ENCODE assay signal across 10 cellular contexts in genomic region chr1:31396633-31397351, GRCh38. TPM values are rescaled to one million over a fixed set of nuclear protein-coding genes. Genes with fewer than 3 reads are reported as not detected.
DNase-seq lines count a peak whose midpoint lies in the region; ATAC-seq and TF ChIP-seq lines count a peak whose summit lies in the region.
"Had no signal": no experiment of that assay in that cellular context is flagged by ENCODE, and none has a peak within 500 bp of the region (broad histone marks: within the 10 kb centered on the region; RNA-seq: fewer than 3 reads in every experiment).

No MANE protein-coding gene starts in this region.

- H4K20me1 ChIP-seq in OCI-LY1 (ENCODE audit: insufficient read depth, low read length) (no peaks in the 10 kb centered on the region), smooth muscle cell (ENCODE audit: low read depth) (no peaks in the 10 kb centered on the region)

- no peak overlapping the region for H2AFZ ChIP-seq in OCI-LY1 (ENCODE audit: low read length)
- H2AFZ ChIP-seq in smooth muscle cell (ENCODE audit: low read depth) = no peak overlapping the region

- TF ChIP-seq CTCF in OCI-LY1 (IDR thresholded peaks at IDR 0.05; ENCODE audit: low read length) (peak; percentile 70), epithelial cell of proximal tubule (conservative IDR thresholded peaks at IDR 0.05; ENCODE audit: low read depth, low read length) (peak; percentile 57), smooth muscle cell (IDR thresholded peaks at IDR 0.05; ENCODE audit: borderline replicate concordance, insufficient read depth, poor library complexity, severe bottlenecking) (peak; percentile 22)

- H3F3A ChIP-seq in OCI-LY1 (ENCODE audit: insufficient read depth, low read length) (no peaks in the 10 kb centered on the region), smooth muscle cell (ENCODE audit: low read depth) (no peaks in the 10 kb centered on the region)

- no peaks in the 10 kb centered on the region; the same call in 1 of the 2 replicates for H3K27me3 ChIP-seq in OCI-LY1 (ENCODE audit: insufficient read depth, low read length)
- no peaks in the 10 kb centered on the region for H3K27me3 ChIP-seq in smooth muscle cell (ENCODE audit: low read depth)
- H3K27me3 ChIP-seq: spleen, thyroid gland had no signal

- no peaks in the 10 kb centered on the region for H3K79me2 ChIP-seq in OCI-LY1 (ENCODE audit: insufficient read depth, low read length)
- H3K79me2 ChIP-seq in smooth muscle cell (ENCODE audit: low read depth) = no peaks in the 10 kb centered on the region

- H3K4me3 ChIP-seq in OCI-LY1 (ENCODE audit: low read depth, low read length, poor library complexity, severe bottlenecking) = no peak overlapping the region
- no peak overlapping the region for H3K4me3 ChIP-seq in epithelial cell of proximal tubule (ENCODE audit: low read depth, low read length)
- H3K4me3 ChIP-seq in smooth muscle cell = no peak overlapping the region
- H3K4me3 ChIP-seq: spleen, thyroid gland had no signal

- DNase-seq in activated naive CD4-positive, alpha-beta T cell treated with anti-CD3 and anti-CD28 coated beads for 36 hours = peak; percentile 12
- no peak for DNase-seq in activated naive CD4-positive, alpha-beta T cell treated with anti-CD3 and anti-CD28 coated beads, Interleukin-2, amount 10 ng/mL, durations not matched to agents 7 days and 5 days
- DNase-seq in epithelial cell of proximal tubule (ENCODE audit: low read depth) (no peak), smooth muscle cell (lab: John Stamatoyannopoulos, UW; ENCODE audit: unreplicated experiment) (no peak), iPS-NIHi7 (ENCODE audit: extremely low spot score) (no peak)
- no peak for DNase-seq in activated naive CD4-positive, alpha-beta T cell (lab: John Stamatoyannopoulos, UW)
- DNase-seq: spleen, thyroid gland had no signal

- no peaks in the 10 kb centered on the region for H3K9me2 ChIP-seq in OCI-LY1 (ENCODE audit: low read depth, low read length)

- H3K4me1 ChIP-seq in OCI-LY1 (ENCODE audit: insufficient read depth, low read length, severe bottlenecking) = peaks cover 9% of the 10 kb centered on the region
- peaks cover 5% of the 10 kb centered on the region for H3K4me1 ChIP-seq in smooth muscle cell (ENCODE audit: low read depth)

- 92% methylated on average over 3 of the region's 3 CpGs for WGBS in smooth muscle cell (ENCODE audit: low lambda C conversion rate)

- intact Hi-C loops in activated naive CD4-positive, alpha-beta T cell treated with anti-CD3 and anti-CD28 coated beads for 36 hours (cut with micrococcal nuclease) = no loop called here

- CTCF ChIA-PET in activated naive CD4-positive, alpha-beta T cell treated with anti-CD3 and anti-CD28 coated beads for 36 hours (lab: Charles Lee) = interaction anchor here (0.7 to 5.9 kb wide), 6 partner anchors 14 to 152 kb away, joined by 3 to 80 read pairs (median 4); no protein-coding TSS in a partner anchor
- CTCF ChIA-PET in activated naive CD4-positive, alpha-beta T cell treated with anti-CD3 and anti-CD28 coated beads, Interleukin-2, amount 10 ng/mL, durations not matched to agents 7 days and 5 days (lab: Charles Lee) = interaction anchor here (1.2 to 6.8 kb wide), 4 partner anchors 16 to 152 kb away, joined by 4 to 64 read pairs (median 18); partner anchors contain the start of genes FABP3 and SERINC2

- no peak overlapping the region for H3K4me3 Mint-ChIP-seq in activated naive CD4-positive, alpha-beta T cell treated with anti-CD3 and anti-CD28 coated beads for 36 hours
- H3K4me3 Mint-ChIP-seq in activated naive CD4-positive, alpha-beta T cell treated with anti-CD3 and anti-CD28 coated beads, Interleukin-2, amount 10 ng/mL, durations not matched to agents 7 days and 5 days = no peak overlapping the region

- no peaks in the 10 kb centered on the region for H3K36me3 Mint-ChIP-seq in activated naive CD4-positive, alpha-beta T cell treated with anti-CD3 and anti-CD28 coated beads for 36 hours (ENCODE audit: low read depth)
- H3K36me3 Mint-ChIP-seq in activated naive CD4-positive, alpha-beta T cell treated with anti-CD3 and anti-CD28 coated beads, Interleukin-2, amount 10 ng/mL, durations not matched to agents 7 days and 5 days = no peaks in the 10 kb centered on the region

- H3K9ac ChIP-seq in OCI-LY1 (ENCODE audit: low read length) (no peak overlapping the region), smooth muscle cell (ENCODE audit: low read depth) (no peak overlapping the region)

- H3K4me2 ChIP-seq in OCI-LY1 (ENCODE audit: low read length) (no peak overlapping the region), smooth muscle cell (no peak overlapping the region)

- H3K27me3 Mint-ChIP-seq in activated naive CD4-positive, alpha-beta T cell treated with anti-CD3 and anti-CD28 coated beads for 36 hours (ENCODE audit: low read depth) = no peaks in the 10 kb centered on the region
- H3K27me3 Mint-ChIP-seq in activated naive CD4-positive, alpha-beta T cell treated with anti-CD3 and anti-CD28 coated beads, Interleukin-2, amount 10 ng/mL, durations not matched to agents 7 days and 5 days = peaks cover 22% of the 10 kb centered on the region

- H3K27ac ChIP-seq in OCI-LY1 (ENCODE audit: low read depth, low read length, poor library complexity, severe bottlenecking) (no peak overlapping the region), smooth muscle cell (ENCODE audit: low read depth) (no peak overlapping the region)
- H3K27ac ChIP-seq: spleen, thyroid gland had no signal

- H3K27ac Mint-ChIP-seq in activated naive CD4-positive, alpha-beta T cell treated with anti-CD3 and anti-CD28 coated beads for 36 hours = no peak overlapping the region
- no peak overlapping the region for H3K27ac Mint-ChIP-seq in activated naive CD4-positive, alpha-beta T cell treated with anti-CD3 and anti-CD28 coated beads, Interleukin-2, amount 10 ng/mL, durations not matched to agents 7 days and 5 days

- no peaks in the 10 kb centered on the region for H3K9me3 ChIP-seq in OCI-LY1 (ENCODE audit: low read length)
- H3K9me3 ChIP-seq in smooth muscle cell (replicated peaks; ENCODE audit: low read depth) = no peaks in the 10 kb centered on the region
- H3K9me3 ChIP-seq: spleen, thyroid gland had no signal

- no peaks in the 10 kb centered on the region for H3K36me3 ChIP-seq in OCI-LY1 (ENCODE audit: insufficient read depth, low read length)
- no peaks in the 10 kb centered on the region for H3K36me3 ChIP-seq in smooth muscle cell (ENCODE audit: low read depth)
- H3K36me3 ChIP-seq: spleen, thyroid gland had no signal

- no peak for ATAC-seq in HG02884 (IDR thresholded peaks at IDR 0.05; ENCODE audit: unreplicated experiment)

- no peaks in the 10 kb centered on the region for H3K9me3 Mint-ChIP-seq in activated naive CD4-positive, alpha-beta T cell treated with anti-CD3 and anti-CD28 coated beads for 36 hours
- H3K9me3 Mint-ChIP-seq in activated naive CD4-positive, alpha-beta T cell treated with anti-CD3 and anti-CD28 coated beads, Interleukin-2, amount 10 ng/mL, durations not matched to agents 7 days and 5 days = no peaks in the 10 kb centered on the region

- peaks cover 6% of the 10 kb centered on the region for H3K4me1 Mint-ChIP-seq in activated naive CD4-positive, alpha-beta T cell treated with anti-CD3 and anti-CD28 coated beads for 36 hours (ENCODE audit: low read depth)
- H3K4me1 Mint-ChIP-seq in activated naive CD4-positive, alpha-beta T cell treated with anti-CD3 and anti-CD28 coated beads, Interleukin-2, amount 10 ng/mL, durations not matched to agents 7 days and 5 days = peaks cover 13% of the 10 kb centered on the region

RNA-seq across cellular contexts. Expression of gene SERINC2, which starts 16.2 kb away (rescaled TPM):
- under 1 TPM in 1 of 2 experiments, not detected in 1; 0.10 TPM for total RNA-seq in activated naive CD4-positive, alpha-beta T cell treated with anti-CD3 and anti-CD28 coated beads for 36 hours
- total RNA-seq in epithelial cell of proximal tubule (45.8 and 56.3 TPM in 2 replicates), smooth muscle cell (26.4 and 31.6 TPM in 2 replicates)
- polyA plus RNA-seq in smooth muscle cell = 41.3 and 98.8 TPM in 2 replicates

RNA-seq across cellular contexts. Expression of gene FABP3, which starts 23.9 kb away (rescaled TPM):
- total RNA-seq in activated naive CD4-positive, alpha-beta T cell treated with anti-CD3 and anti-CD28 coated beads for 36 hours = not detected
- total RNA-seq in epithelial cell of proximal tubule (10.2 and 21.7 TPM in 2 replicates), smooth muscle cell (2.5 and 10.1 TPM in 2 replicates)
- 6.9 and 7.4 TPM in 2 replicates for polyA plus RNA-seq in smooth muscle cell

Comparison
In these comparisons a context has a peak if more than half of its experiments do, and no peak if none do; other contexts are left out.
1. RNA of gene SERINC2, which starts 16.2 kb away (total RNA-seq): 45.8 to 56.3 TPM in epithelial cell of proximal tubule and 26.4 to 31.6 TPM in smooth muscle cell; 0.10 TPM in activated naive CD4-positive, alpha-beta T cell treated with anti-CD3 and anti-CD28 coated beads for 36 hours; every median in the first group is over 10 times any median in the second.
2. Peak in every context shown above with its lines, with median percentiles within 50 percentile points of each other: CTCF ChIP-seq.